Comparison of ENCODE assay signal across 11 cellular contexts in the genomic region with DNA sequence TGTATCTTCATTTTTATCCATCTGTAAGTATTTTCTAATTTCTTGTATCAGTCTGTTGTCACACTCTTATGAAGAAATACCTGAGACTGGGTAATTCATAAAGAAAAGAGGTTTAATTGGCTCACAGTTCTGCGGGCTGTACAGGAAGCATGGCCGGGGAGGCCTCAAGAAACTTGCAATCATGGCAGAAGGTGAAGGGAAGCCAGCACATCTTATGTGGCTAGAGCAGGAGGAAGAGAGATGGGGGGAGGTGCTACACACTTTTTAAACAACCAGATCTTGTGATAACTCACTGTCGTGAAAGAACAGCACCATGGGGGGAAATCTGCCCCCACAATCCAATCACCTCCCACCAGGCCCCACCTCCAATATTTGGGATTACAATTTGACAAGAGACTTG. TPM values are rescaled to one million over a fixed set of nuclear protein-coding genes. Genes with fewer than 3 reads are reported as not detected.
DNase-seq lines count a peak whose midpoint lies in the region; ATAC-seq and TF ChIP-seq lines count a peak whose summit lies in the region.
"Had no signal": no experiment of that assay in that cellular context is flagged by ENCODE, and none has a peak within 500 bp of the region (broad histone marks: within the 10 kb centered on the region; RNA-seq: fewer than 3 reads in every experiment).

No MANE protein-coding gene starts in this region.

- no peak overlapping the region for H3K4me3 Mint-ChIP-seq in activated naive CD8-positive, alpha-beta T cell treated with anti-CD3 and anti-CD28 coated beads, Interleukin-2, amount 10 ng/mL, durations not matched to agents 7 days and 5 days
- H3K4me3 Mint-ChIP-seq in activated naive CD8-positive, alpha-beta T cell treated with anti-CD3 and anti-CD28 coated beads for 36 hours = no peak overlapping the region
- no peak overlapping the region for H3K4me3 Mint-ChIP-seq in naive thymus-derived CD8-positive, alpha-beta T cell

- ATAC-seq in activated naive CD8-positive, alpha-beta T cell treated with anti-CD3 and anti-CD28 coated beads, Interleukin-2, amount 10 ng/mL, durations not matched to agents 7 days and 5 days (ENCODE audit: low read depth) = peak; percentile 42
- no peak for ATAC-seq in naive thymus-derived CD8-positive, alpha-beta T cell
- ATAC-seq: A549, HCT116 had no signal

- peaks cover 8% of the 10 kb centered on the region for H3K36me3 Mint-ChIP-seq in activated naive CD8-positive, alpha-beta T cell treated with anti-CD3 and anti-CD28 coated beads, Interleukin-2, amount 10 ng/mL, durations not matched to agents 7 days and 5 days
- no peaks in the 10 kb centered on the region for H3K36me3 Mint-ChIP-seq in activated naive CD8-positive, alpha-beta T cell treated with anti-CD3 and anti-CD28 coated beads for 36 hours
- H3K36me3 Mint-ChIP-seq in naive thymus-derived CD8-positive, alpha-beta T cell = no peaks in the 10 kb centered on the region

- H3K4me3 ChIP-seq in HL-60 (replicated peaks; ENCODE audit: insufficient read depth, low read length) (no peak overlapping the region), OCI-LY7 (ENCODE audit: low read depth, low read length, poor library complexity, severe bottlenecking) (no peak overlapping the region), uterus (no peak overlapping the region)
- H3K4me3 ChIP-seq: A549, BLaER1 had no signal

- H3K36me3 ChIP-seq in OCI-LY7 (ENCODE audit: insufficient read depth, low read length) (no peaks in the 10 kb centered on the region), uterus (no peaks in the 10 kb centered on the region)
- H3K36me3 ChIP-seq: BLaER1 had no signal

- H3K27me3 ChIP-seq in HL-60 (ENCODE audit: insufficient read depth, poor library complexity, severe bottlenecking) = no peaks in the 10 kb centered on the region
- H3K27me3 ChIP-seq in uterus = no peaks in the 10 kb centered on the region
- H3K27me3 ChIP-seq: BLaER1 had no signal

- no peak for DNase-seq in activated naive CD8-positive, alpha-beta T cell treated with anti-CD3 and anti-CD28 coated beads, Interleukin-2, amount 10 ng/mL, durations not matched to agents 7 days and 5 days
- no peak for DNase-seq in activated naive CD8-positive, alpha-beta T cell treated with anti-CD3 and anti-CD28 coated beads for 36 hours
- DNase-seq in HL-60 (ENCODE audit: low read depth in 1 of 2, low spot score in 1 of 2) (peak; percentile 26 to 38), OCI-LY7 (ENCODE audit: low spot score) (no peak), uterus (no peak)
- no peak for DNase-seq in naive thymus-derived CD8-positive, alpha-beta T cell
- no peak for DNase-seq in central memory CD4-positive, alpha-beta T cell
- DNase-seq: DMS53 had no signal

- H3K9me3 ChIP-seq in OCI-LY7 (ENCODE audit: low read length) (no peaks in the 10 kb centered on the region), uterus (no peaks in the 10 kb centered on the region)
- H3K9me3 ChIP-seq: A549, BLaER1 had no signal

- H3K27ac Mint-ChIP-seq in activated naive CD8-positive, alpha-beta T cell treated with anti-CD3 and anti-CD28 coated beads, Interleukin-2, amount 10 ng/mL, durations not matched to agents 7 days and 5 days = no peak overlapping the region
- H3K27ac Mint-ChIP-seq in activated naive CD8-positive, alpha-beta T cell treated with anti-CD3 and anti-CD28 coated beads for 36 hours = no peak overlapping the region
- peak overlapping the region in 7 of 10 donors; percentile 13 to 80 (median 54) for H3K27ac Mint-ChIP-seq in naive thymus-derived CD8-positive, alpha-beta T cell

- CTCF ChIA-PET in OCI-LY7 (lab: Charles Lee; ENCODE audit: unreplicated experiment) = no interaction called here

- no peaks in the 10 kb centered on the region for H3K79me2 ChIP-seq in OCI-LY7 (ENCODE audit: insufficient read depth, low read depth, low read length)

- peak overlapping the region; percentile 34 for H2AFZ ChIP-seq in OCI-LY7 (ENCODE audit: low read length)

- peaks cover 5% of the 10 kb centered on the region for H3K9me3 Mint-ChIP-seq in activated naive CD8-positive, alpha-beta T cell treated with anti-CD3 and anti-CD28 coated beads, Interleukin-2, amount 10 ng/mL, durations not matched to agents 7 days and 5 days
- H3K9me3 Mint-ChIP-seq in activated naive CD8-positive, alpha-beta T cell treated with anti-CD3 and anti-CD28 coated beads for 36 hours = no peaks in the 10 kb centered on the region
- H3K9me3 Mint-ChIP-seq in naive thymus-derived CD8-positive, alpha-beta T cell = no peaks in the 10 kb centered on the region

- POLR2A ChIA-PET in activated naive CD8-positive, alpha-beta T cell treated with anti-CD3 and anti-CD28 coated beads, Interleukin-2, amount 10 ng/mL, durations not matched to agents 7 days and 5 days (lab: Charles Lee) = no interaction called here
- POLR2A ChIA-PET in OCI-LY7 (lab: Charles Lee) = interaction anchor here (0.7 to 0.8 kb wide), 3 partner anchors 8 to 91 kb away, joined by 3 read pairs; partner anchors contain the start of gene TTK
- POLR2A ChIA-PET in naive thymus-derived CD8-positive, alpha-beta T cell (lab: Charles Lee) = no interaction called here

- H3K4me1 Mint-ChIP-seq in activated naive CD8-positive, alpha-beta T cell treated with anti-CD3 and anti-CD28 coated beads, Interleukin-2, amount 10 ng/mL, durations not matched to agents 7 days and 5 days = peaks cover 11% of the 10 kb centered on the region
- H3K4me1 Mint-ChIP-seq in activated naive CD8-positive, alpha-beta T cell treated with anti-CD3 and anti-CD28 coated beads for 36 hours = peaks cover 2% of the 10 kb centered on the region
- H3K4me1 Mint-ChIP-seq in naive thymus-derived CD8-positive, alpha-beta T cell = peaks cover 0 to 9% (median 5%) of the 10 kb centered on the region in 4 donors

- H3K27ac ChIP-seq in HL-60 (replicated peaks) (no peak overlapping the region), OCI-LY7 (ENCODE audit: low read depth, low read length, poor library complexity, severe bottlenecking) (no peak overlapping the region), uterus (no peak overlapping the region)
- H3K27ac ChIP-seq: A549, BLaER1 had no signal

- peaks cover 8% of the 10 kb centered on the region for H3K4me1 ChIP-seq in OCI-LY7 (ENCODE audit: insufficient read depth, low read length, poor library complexity, severe bottlenecking)
- H3K4me1 ChIP-seq in uterus = no peaks in the 10 kb centered on the region
- H3K4me1 ChIP-seq: A549, BLaER1 had no signal

- no peak for TF ChIP-seq POLR2A in uterus (IDR thresholded peaks at IDR 0.05)

- no peaks in the 10 kb centered on the region for H3K9me2 ChIP-seq in OCI-LY7 (ENCODE audit: insufficient read depth, low read length)

- TF ChIP-seq CTCF in HL-60 (IDR thresholded peaks at IDR 0.05; ENCODE audit: insufficient read depth, low read length) (no peak), OCI-LY7 (conservative IDR thresholded peaks at IDR 0.05; ENCODE audit: low read length) (no peak), uterus (IDR thresholded peaks at IDR 0.05) (no peak)

- H4K20me1 ChIP-seq in OCI-LY7 (ENCODE audit: insufficient read depth, low read length) = no peaks in the 10 kb centered on the region
- H4K20me1 ChIP-seq: BLaER1 had no signal

- intact Hi-C loops in OCI-LY7 (cut with micrococcal nuclease; ENCODE audit: unreplicated experiment) = loop anchor here (2.0 kb wide), 1 partner anchor 317 kb away; no protein-coding TSS in a partner anchor
- intact Hi-C loops in uterus (cut with DNase I; ENCODE audit: low total_unique reads) = no loop called here

- H3K4me2 ChIP-seq in OCI-LY7 (ENCODE audit: low read length) = no peak overlapping the region
- H3K4me2 ChIP-seq: A549, BLaER1 had no signal

- H3K27me3 Mint-ChIP-seq in activated naive CD8-positive, alpha-beta T cell treated with anti-CD3 and anti-CD28 coated beads, Interleukin-2, amount 10 ng/mL, durations not matched to agents 7 days and 5 days = peaks cover 1% of the 10 kb centered on the region
- H3K27me3 Mint-ChIP-seq in activated naive CD8-positive, alpha-beta T cell treated with anti-CD3 and anti-CD28 coated beads for 36 hours = no peaks in the 10 kb centered on the region
- no peaks in the 10 kb centered on the region for H3K27me3 Mint-ChIP-seq in naive thymus-derived CD8-positive, alpha-beta T cell

- BruUV-seq in OCI-LY7 (replicated peaks; lab: Mats Ljungman, UMichigan) = no TSS peak

RNA-seq across cellular contexts. Expression of gene BCKDHB, which starts 10.9 kb away (rescaled TPM):
- total RNA-seq in activated naive CD8-positive, alpha-beta T cell treated with anti-CD3 and anti-CD28 coated beads, Interleukin-2, amount 10 ng/mL, durations not matched to agents 7 days and 5 days = 10 to 100 TPM; 18.8 to 20.6 TPM
- 10 to 100 TPM; 15.3 to 17.5 TPM for total RNA-seq in activated naive CD8-positive, alpha-beta T cell treated with anti-CD3 and anti-CD28 coated beads for 36 hours
- 25.0 and 30.3 TPM in 2 replicates for total RNA-seq in OCI-LY7 (2014; rRNA removed; shearing (Covaris generic))
- total RNA-seq in OCI-LY7 (2022) (25.7 and 31.7 TPM in 2 replicates), uterus (10 to 100 TPM in 2 of 4 donors, 1 to 10 TPM in 2; 7.2 to 35.5 (median 13.2) TPM)
- 10 to 100 TPM; 20.1 to 22.3 TPM for total RNA-seq in naive thymus-derived CD8-positive, alpha-beta T cell
- 10 to 100 TPM; 24.1 to 31.4 (median 26.4) TPM for polyA plus RNA-seq in naive thymus-derived CD8-positive, alpha-beta T cell

Comparison
In these comparisons a context has a peak if more than half of its experiments do, and no peak if none do; other contexts are left out.
1. DNase-seq: peak in HL-60 (2 of 2); none in activated naive CD8-positive, alpha-beta T cell treated with anti-CD3 and anti-CD28 coated beads, Interleukin-2, amount 10 ng/mL, durations not matched to agents 7 days and 5 days (single experiment), activated naive CD8-positive, alpha-beta T cell treated with anti-CD3 and anti-CD28 coated beads for 36 hours (single experiment), OCI-LY7 (single experiment), naive thymus-derived CD8-positive, alpha-beta T cell (0 of 10), central memory CD4-positive, alpha-beta T cell (single experiment) and uterus (0 of 2).
2. H3K27ac Mint-ChIP-seq: peak in naive thymus-derived CD8-positive, alpha-beta T cell (7 of 10); none in activated naive CD8-positive, alpha-beta T cell treated with anti-CD3 and anti-CD28 coated beads, Interleukin-2, amount 10 ng/mL, durations not matched to agents 7 days and 5 days (single experiment) and activated naive CD8-positive, alpha-beta T cell treated with anti-CD3 and anti-CD28 coated beads for 36 hours (single experiment).